Comparison of ENCODE assay signal across 1 cellular context in the genomic region with DNA sequence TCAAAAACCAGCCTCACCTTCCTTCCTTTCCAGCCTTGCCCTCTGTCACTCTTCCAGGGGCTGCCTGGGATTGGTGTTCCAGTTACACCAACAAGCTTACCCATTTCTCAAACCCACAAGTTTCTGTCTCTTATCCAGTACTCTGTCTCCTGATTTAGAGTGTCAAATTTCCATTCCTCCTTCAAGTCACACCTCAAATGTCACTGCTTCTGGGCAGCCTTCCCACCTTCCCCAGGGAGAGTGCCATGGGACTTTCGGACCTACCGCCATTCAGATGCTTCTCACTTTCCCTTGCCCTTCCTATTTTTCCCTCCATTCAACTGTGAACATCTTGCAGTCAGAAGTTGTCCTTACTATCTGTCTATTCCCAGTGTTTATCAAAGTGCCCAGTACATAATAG.
TF ChIP-seq lines count a peak whose summit lies in the region.

No MANE protein-coding gene starts in this region.

TF ChIP-seq in K562, 482 proteins besides CTCF, POLR2A, EP300 and RAD21:
- TF ChIP-seq RFX1 (IDR thresholded peaks at IDR 0.05) (no peak), ZNF436 (CRISPR knock-in tag; IDR thresholded peaks at IDR 0.05) (no peak), MECOM (CRISPR knock-in tag; IDR thresholded peaks at IDR 0.05) (no peak), KHSRP (IDR thresholded peaks at IDR 0.05) (no peak), SRSF7 (optimal IDR thresholded peaks at IDR 0.05; ENCODE audit: low read depth, low read length) (no peak), ZZZ3 (IDR thresholded peaks at IDR 0.05) (no peak), ELK3 (CRISPR knock-in tag; IDR thresholded peaks at IDR 0.05) (no peak), NCOA2 (IDR thresholded peaks at IDR 0.05; ENCODE audit: partially characterized antibody in 2 of 2) (no peak), HLTF (IDR thresholded peaks at IDR 0.05) (no peak), SIRT6 (IDR thresholded peaks at IDR 0.05; ENCODE audit: low read depth, low read length) (no peak), ZSCAN32 (CRISPR knock-in tag; IDR thresholded peaks at IDR 0.05) (no peak), MCM7 (IDR thresholded peaks at IDR 0.05) (no peak), ZNF12 (CRISPR knock-in tag; IDR thresholded peaks at IDR 0.05) (no peak), PREB (CRISPR knock-in tag; IDR thresholded peaks at IDR 0.05) (no peak), USF2 (CRISPR knock-in tag; IDR thresholded peaks at IDR 0.05) (no peak), TCF7 (IDR thresholded peaks at IDR 0.05; ENCODE audit: borderline replicate concordance) (no peak), NR2C1 (IDR thresholded peaks at IDR 0.05) (no peak), NR2C1 (tag; IDR thresholded peaks at IDR 0.05) (no peak), ZNF76 (CRISPR knock-in tag; IDR thresholded peaks at IDR 0.05; ENCODE audit: borderline replicate concordance) (no peak)
- TF ChIP-seq, protein P1, sequence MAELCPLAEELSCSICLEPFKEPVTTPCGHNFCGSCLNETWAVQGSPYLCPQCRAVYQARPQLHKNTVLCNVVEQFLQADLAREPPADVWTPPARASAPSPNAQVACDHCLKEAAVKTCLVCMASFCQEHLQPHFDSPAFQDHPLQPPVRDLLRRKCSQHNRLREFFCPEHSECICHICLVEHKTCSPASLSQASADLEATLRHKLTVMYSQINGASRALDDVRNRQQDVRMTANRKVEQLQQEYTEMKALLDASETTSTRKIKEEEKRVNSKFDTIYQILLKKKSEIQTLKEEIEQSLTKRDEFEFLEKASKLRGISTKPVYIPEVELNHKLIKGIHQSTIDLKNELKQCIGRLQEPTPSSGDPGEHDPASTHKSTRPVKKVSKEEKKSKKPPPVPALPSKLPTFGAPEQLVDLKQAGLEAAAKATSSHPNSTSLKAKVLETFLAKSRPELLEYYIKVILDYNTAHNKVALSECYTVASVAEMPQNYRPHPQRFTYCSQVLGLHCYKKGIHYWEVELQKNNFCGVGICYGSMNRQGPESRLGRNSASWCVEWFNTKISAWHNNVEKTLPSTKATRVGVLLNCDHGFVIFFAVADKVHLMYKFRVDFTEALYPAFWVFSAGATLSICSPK (IDR thresholded peaks at IDR 0.05; ENCODE audit: borderline replicate concordance) = no peak
TF ChIP-seq in K562: peak in this region for 0.
